In genomic region chr15:73240864-73241499, GRCh38 we compare ENCODE assay signal across 8 cellular contexts.
DNase-seq lines count a peak whose midpoint lies in the region; ATAC-seq and TF ChIP-seq lines count a peak whose summit lies in the region.

No MANE protein-coding gene starts in this region.

- peaks cover 3% of the 10 kb centered on the region in 2 donors for H3K27me3 Mint-ChIP-seq in CD8-positive, alpha-beta memory T cell
- H3K27me3 Mint-ChIP-seq in activated T-cell treated with anti-CD3 and anti-CD28 coated beads, Interleukin-2, amount 50 U/mL, for 4 hours (ENCODE audit: low read depth), result no peaks in the 10 kb centered on the region

- H3K4me3 Mint-ChIP-seq in CD8-positive, alpha-beta memory T cell, result no peak overlapping the region
- no peak overlapping the region for H3K4me3 Mint-ChIP-seq in activated T-cell treated with anti-CD3 and anti-CD28 coated beads, Interleukin-2, amount 50 U/mL, for 4 hours

- H3K4me3 ChIP-seq in CD8-positive, alpha-beta memory T cell (ENCODE audit: low read length), result no peak overlapping the region
- H3K4me3 ChIP-seq in Peyer's patch (no peak overlapping the region), neural cell (ENCODE audit: low read length) (no peak overlapping the region)

- H2AFZ ChIP-seq in neural cell (ENCODE audit: low read depth, low read length), result no peak overlapping the region

- H3K36me3 Mint-ChIP-seq in CD8-positive, alpha-beta memory T cell, result peaks cover 0 to 11% (median 4%) of the 10 kb centered on the region in 3 donors
- H3K36me3 Mint-ChIP-seq in activated T-cell treated with anti-CD3 and anti-CD28 coated beads, Interleukin-2, amount 50 U/mL, for 4 hours (ENCODE audit: insufficient read depth), result peaks cover 5% of the 10 kb centered on the region

- no peaks in the 10 kb centered on the region for H3K79me2 ChIP-seq in neural cell (replicated peaks; ENCODE audit: insufficient read depth, low read length)

- H3K4me1 Mint-ChIP-seq in CD8-positive, alpha-beta memory T cell, result no peaks in the 10 kb centered on the region
- no peaks in the 10 kb centered on the region for H3K4me1 Mint-ChIP-seq in activated T-cell treated with anti-CD3 and anti-CD28 coated beads, Interleukin-2, amount 50 U/mL, for 4 hours (ENCODE audit: low read depth)

- no peak for TF ChIP-seq POLR2A in Peyer's patch (IDR thresholded peaks at IDR 0.05)

- H3K9me2 ChIP-seq in neural cell (ENCODE audit: insufficient read depth, low read length), result no peaks in the 10 kb centered on the region

- no peak overlapping the region for H3K4me2 ChIP-seq in neural cell (ENCODE audit: low read length)

- no peaks in the 10 kb centered on the region for H3K9me3 Mint-ChIP-seq in CD8-positive, alpha-beta memory T cell
- H3K9me3 Mint-ChIP-seq in activated T-cell treated with anti-CD3 and anti-CD28 coated beads, Interleukin-2, amount 50 U/mL, for 4 hours, result no peaks in the 10 kb centered on the region

- H3K9me3 ChIP-seq in CD8-positive, alpha-beta memory T cell (ENCODE audit: low read length), result no peaks in the 10 kb centered on the region
- H3K9me3 ChIP-seq in Peyer's patch (no peaks in the 10 kb centered on the region), neural cell (ENCODE audit: low read length) (no peaks in the 10 kb centered on the region)

- POLR2A ChIA-PET in CD8-positive, alpha-beta memory T cell (lab: Charles Lee), result no interaction called here

- DNase-seq in CD8-positive, alpha-beta memory T cell, result peak; percentile 43 to 71 (median 52)
- peak in 2 of 3 donors; percentile 74 to 88 for DNase-seq in Peyer's patch
- peak; percentile 65 for DNase-seq in activated T-cell treated with anti-CD3 and anti-CD28 coated beads, Interleukin-2, amount 50 U/mL, for 4 hours
- DNase-seq in fibroblast of gingiva (ENCODE audit: low read depth), result peak; percentile 40
- DNase-seq in stromal cell of bone marrow (ENCODE audit: low read depth), result peak; percentile 38

- H4K20me1 ChIP-seq in neural cell (ENCODE audit: insufficient read depth), result no peaks in the 10 kb centered on the region

- ATAC-seq in HG03565 (IDR thresholded peaks at IDR 0.05; ENCODE audit: unreplicated experiment), result peak; percentile 53
- no peak for ATAC-seq in activated T-cell treated with anti-CD3 and anti-CD28 coated beads, Interleukin-2, amount 50 U/mL, for 4 hours
- ATAC-seq in HG02798 (IDR thresholded peaks at IDR 0.05; ENCODE audit: poor library complexity, unreplicated experiment), result no peak

- H3K27me3 ChIP-seq in CD8-positive, alpha-beta memory T cell (ENCODE audit: insufficient read depth, low read length, poor library complexity, severe bottlenecking), result no peaks in the 10 kb centered on the region
- H3K27me3 ChIP-seq in Peyer's patch (no peaks in the 10 kb centered on the region), neural cell (ENCODE audit: insufficient read depth, low read depth, low read length) (no peaks in the 10 kb centered on the region)

- peak; percentile 73 for TF ChIP-seq RAD21 in neural cell (conservative IDR thresholded peaks at IDR 0.05)

- TF ChIP-seq CTCF in Peyer's patch (IDR thresholded peaks at IDR 0.05) (peak; percentile 60 to 88 (median 84)), neural cell (IDR thresholded peaks at IDR 0.05; ENCODE audit: poor library complexity, severe bottlenecking) (peak; percentile 82)

- CTCF ChIA-PET in CD8-positive, alpha-beta memory T cell (lab: Charles Lee), result interaction anchor here (0.7 to 2.4 kb wide), 7 partner anchors 9 to 33 kb away, joined by 3 to 8 read pairs (median 6); no protein-coding TSS in a partner anchor

- H3K4me1 ChIP-seq in CD8-positive, alpha-beta memory T cell (ENCODE audit: insufficient read depth, low read length), result no peaks in the 10 kb centered on the region
- H3K4me1 ChIP-seq in Peyer's patch, result no peaks in the 10 kb centered on the region

- no peaks in the 10 kb centered on the region for H3K36me3 ChIP-seq in CD8-positive, alpha-beta memory T cell (ENCODE audit: insufficient read depth, low read length)
- peaks cover 0 to 16% (median 0%) of the 10 kb centered on the region in 3 donors for H3K36me3 ChIP-seq in Peyer's patch
- H3K36me3 ChIP-seq in neural cell (ENCODE audit: insufficient read depth, low read length), result no peaks in the 10 kb centered on the region

- TF ChIP-seq EP300 in neural cell (conservative IDR thresholded peaks at IDR 0.05; ENCODE audit: poor library complexity, severe bottlenecking), result no peak

- no peaks in the 10 kb centered on the region for H3F3A ChIP-seq in neural cell (ENCODE audit: insufficient read depth, low read length, poor library complexity, severe bottlenecking)

- H3K27ac ChIP-seq in CD8-positive, alpha-beta memory T cell (ENCODE audit: low read depth, low read length), result no peak overlapping the region
- no peak overlapping the region for H3K27ac ChIP-seq in Peyer's patch
- H3K27ac ChIP-seq in neural cell (ENCODE audit: low read length), result no peak overlapping the region

- no peak overlapping the region for H3K27ac Mint-ChIP-seq in CD8-positive, alpha-beta memory T cell

- no peak overlapping the region for H3K9ac ChIP-seq in neural cell (ENCODE audit: low read length)

TF ChIP-seq in neural cell, 6 proteins besides CTCF, POLR2A, EP300 and RAD21:
- TF ChIP-seq MXI1 (conservative IDR thresholded peaks at IDR 0.05; ENCODE audit: poor library complexity, severe bottlenecking) (no peak), SMC3 (conservative IDR thresholded peaks at IDR 0.05; ENCODE audit: poor library complexity) (peak; percentile 81)
